ENCODE assay signal across 34 cellular contexts in the genomic region with DNA sequence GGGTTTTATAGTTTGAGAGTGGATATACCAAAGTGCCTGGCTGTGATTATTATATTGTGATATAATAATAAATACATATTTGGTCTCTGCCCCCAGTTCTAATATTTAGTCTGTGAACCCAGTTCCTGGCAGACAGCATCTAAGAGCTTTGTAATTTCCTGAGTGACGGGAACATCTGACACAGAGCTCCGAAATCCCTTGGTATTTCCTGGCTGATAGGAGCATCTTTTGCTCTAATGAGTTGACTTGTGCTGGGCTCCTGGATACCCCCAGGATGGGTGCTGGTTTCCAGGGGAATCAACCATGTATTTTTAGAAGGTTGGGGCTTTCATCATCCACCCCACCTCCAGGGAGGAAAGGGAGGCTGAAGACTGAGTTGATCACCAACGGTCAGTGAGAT.
"Had no signal": no experiment of that assay in that cellular context is flagged by ENCODE, and none has a peak within 500 bp of the region (broad histone marks: within the 10 kb centered on the region; RNA-seq: fewer than 3 reads in every experiment).

No MANE protein-coding gene starts in this region.

- H3K9me3 ChIP-seq: adrenal gland, body of pancreas, breast epithelium had no signal

- FAIRE-seq: astrocyte, TTC549 had no signal

- H3K27ac ChIP-seq: adrenal gland, body of pancreas, brain microvascular endothelial cell, breast epithelium, VCaP had no signal

- H3K27me3 ChIP-seq: adrenal gland, body of pancreas, brain microvascular endothelial cell, breast epithelium had no signal

- DNase-seq: activated B cell treated with CpG ODN at 0.5 μM for 24 hours; activated CD4-positive, alpha-beta memory T cell treated with anti-CD3 and anti-CD28 coated beads for 36 hours; activated CD4-positive, alpha-beta T cell treated with anti-CD3 and anti-CD28 coated beads for 4 hours; activated CD4-positive, alpha-beta T cell treated with anti-CD3 and anti-CD28 coated beads, Interleukin-2, amount 10 ng/mL, durations not matched to agents 24 days and 14 days; activated CD4-positive, alpha-beta T cell treated with anti-CD3 and anti-CD28 coated beads, Interleukin-2, amount 50 U/mL, for 1 hour; activated CD4-positive, alpha-beta T cell treated with anti-CD3 and anti-CD28 coated beads, Interleukin-2, amount 50 U/mL, for 4 hours; activated CD4-positive, CD25-positive, alpha-beta regulatory T cell treated with anti-CD3 and anti-CD28 coated beads, Interleukin-2, amount 50 U/mL, for 72 hours; activated CD8-positive, alpha-beta memory T cell treated with anti-CD3 and anti-CD28 coated beads, Interleukin-2, amount 50 U/mL, for 4 hours; activated CD8-positive, alpha-beta T cell treated with anti-CD3 and anti-CD28 coated beads for 36 hours; activated effector memory CD4-positive, alpha-beta T cell treated with anti-CD3 and anti-CD28 coated beads, Interleukin-2, amount 50 U/mL, for 16 hours; activated gamma-delta T cell treated with Interleukin-2 at 50 U/mL for 16 hours; activated naive CD4-positive, alpha-beta T cell; activated naive CD4-positive, alpha-beta T cell treated with anti-CD3 and anti-CD28 coated beads for 36 hours; activated naive CD4-positive, alpha-beta T cell treated with anti-CD3 and anti-CD28 coated beads, Interleukin-2, amount 50 U/mL, for 16 hours; activated naive CD8-positive, alpha-beta T cell treated with anti-CD3 and anti-CD28 coated beads for 36 hours; activated T-cell treated with anti-CD3 and anti-CD28 coated beads for 4 hours; activated T-cell treated with anti-CD3 and anti-CD28 coated beads, Interleukin-2, amount 50 U/mL, for 1 hour; activated T-cell treated with anti-CD3 and anti-CD28 coated beads, Interleukin-2, amount 50 U/mL, for 4 hours; activated T-cell treated with anti-CD3 and anti-CD28 coated beads, Interleukin-2, amount 50 U/mL, for 72 hours; adrenal gland; amniotic stem cell; aorta; body of pancreas; brain microvascular endothelial cell; central memory CD4-positive, alpha-beta T cell; T-helper 1 cell; T-helper 2 cell; T-helper 9 cell had no signal

- H3K4me3 ChIP-seq: adrenal gland, body of pancreas, breast epithelium had no signal

- H3K36me3 ChIP-seq: adrenal gland, brain microvascular endothelial cell, breast epithelium had no signal

- H3K4me1 ChIP-seq: adrenal gland, body of pancreas, breast epithelium had no signal

- ATAC-seq: activated CD8-positive, alpha-beta T cell treated with anti-CD3 and anti-CD28 coated beads for 36 hours; activated naive CD4-positive, alpha-beta T cell treated with anti-CD3 and anti-CD28 coated beads, Interleukin-2, amount 50 U/mL, for 72 hours; activated T-cell treated with anti-CD3 and anti-CD28 coated beads, Interleukin-2, amount 50 U/mL, for 4 hours; activated T-cell treated with anti-CD3 and anti-CD28 coated beads, Interleukin-2, amount 50 U/mL, for 72 hours; activated T-helper 17 cell treated with anti-CD3 and anti-CD28 coated beads, Interleukin-2, amount 50 U/mL, for 72 hours; body of pancreas had no signal
